ENCODE assay signal across 9 cellular contexts in genomic region chr7:952548-953441, GRCh38. TPM values are rescaled to one million over a fixed set of nuclear protein-coding genes. Genes with fewer than 3 reads are reported as not detected.
A peak's percentile ranks its signal among the peaks of the same experiment; 100 is the strongest.
DNase-seq lines count a peak whose midpoint lies in the region; ATAC-seq and TF ChIP-seq lines count a peak whose summit lies in the region.
"Had no signal": no experiment of that assay in that cellular context is flagged by ENCODE, and none has a peak within 500 bp of the region (broad histone marks: within the 10 kb centered on the region; RNA-seq: fewer than 3 reads in every experiment).

No MANE protein-coding gene starts in this region.

- H3K4me1 Mint-ChIP-seq in effector memory CD8-positive, alpha-beta T cell (ENCODE audit: low read depth in 2 of 2), result peaks cover 25 to 30% of the 10 kb centered on the region in 2 donors
- H3K4me1 Mint-ChIP-seq in natural killer cell treated with Interleukin-12 subunit alpha and Interleukin-12 subunit beta and Interleukin-15 and Interleukin-18, amount 100 ng/mL, for 72 hours (ENCODE audit: low read depth in 2 of 2), result peaks cover 4 to 37% of the 10 kb centered on the region in 2 donors

- no peaks in the 10 kb centered on the region for H3K9me3 Mint-ChIP-seq in effector memory CD8-positive, alpha-beta T cell
- no peaks in the 10 kb centered on the region for H3K9me3 Mint-ChIP-seq in natural killer cell treated with Interleukin-12 subunit alpha and Interleukin-12 subunit beta and Interleukin-15 and Interleukin-18, amount 100 ng/mL, for 72 hours

- H3K27ac ChIP-seq in HUES6 (ENCODE audit: low read depth, low read length), result no peak overlapping the region

- H3K9ac ChIP-seq in HUES6 (ENCODE audit: low read length), result no peak overlapping the region

- peaks cover 7% of the 10 kb centered on the region for H3K4me1 ChIP-seq in HUES6 (ENCODE audit: control insufficient read depth, insufficient read depth, low read length)

- ATAC-seq in effector memory CD8-positive, alpha-beta T cell (replicated peaks), result no peak
- ATAC-seq in natural killer cell treated with Interleukin-12 subunit alpha and Interleukin-12 subunit beta and Interleukin-15 and Interleukin-18, amount 100 ng/mL, for 72 hours, result no peak
- no peak for ATAC-seq in GM21367 (IDR thresholded peaks at IDR 0.05; ENCODE audit: unreplicated experiment)

- peak overlapping the region; percentile 62 to 65 for H3K4me3 Mint-ChIP-seq in effector memory CD8-positive, alpha-beta T cell
- H3K4me3 Mint-ChIP-seq in natural killer cell treated with Interleukin-12 subunit alpha and Interleukin-12 subunit beta and Interleukin-15 and Interleukin-18, amount 100 ng/mL, for 72 hours, result peak overlapping the region; percentile 48

- H3K9me3 ChIP-seq in HUES6 (ENCODE audit: control insufficient read depth, insufficient read depth, low read depth, low read length), result no peaks in the 10 kb centered on the region

- no peaks in the 10 kb centered on the region for H3K27me3 Mint-ChIP-seq in effector memory CD8-positive, alpha-beta T cell
- peaks cover 0 to 2% of the 10 kb centered on the region in 2 donors for H3K27me3 Mint-ChIP-seq in natural killer cell treated with Interleukin-12 subunit alpha and Interleukin-12 subunit beta and Interleukin-15 and Interleukin-18, amount 100 ng/mL, for 72 hours

- TF ChIP-seq CTCF in AG10803 (conservative IDR thresholded peaks at IDR 0.05; ENCODE audit: low read length), result no peak

- peak overlapping the region; percentile 5; the same call in 1 of the 2 replicates for H3K4me3 ChIP-seq in AG10803 (ENCODE audit: low read length)
- peak overlapping the region; percentile 67; the same call in 1 of the 2 replicates for H3K4me3 ChIP-seq in HUES6 (ENCODE audit: low read depth, low read length)

- H3K27ac Mint-ChIP-seq in effector memory CD8-positive, alpha-beta T cell, result peak overlapping the region in 1 of 2 donors; percentile 63
- peak overlapping the region in 1 of 2 donors; percentile 80 for H3K27ac Mint-ChIP-seq in natural killer cell treated with Interleukin-12 subunit alpha and Interleukin-12 subunit beta and Interleukin-15 and Interleukin-18, amount 100 ng/mL, for 72 hours

- H3K27me3 ChIP-seq in HUES6 (ENCODE audit: control insufficient read depth, insufficient read depth, low read length), result peaks cover 33% of the 10 kb centered on the region

- no peak for DNase-seq in AG10803 (ENCODE audit: low read depth)
- DNase-seq in effector memory CD8-positive, alpha-beta T cell, result no peak
- DNase-seq in natural killer cell treated with Interleukin-12 subunit alpha and Interleukin-12 subunit beta and Interleukin-15 and Interleukin-18, amount 100 ng/mL, for 72 hours (ENCODE audit: low spot score), result peak; percentile 60
- no peak for DNase-seq in activated CD8-positive, alpha-beta memory T cell treated with anti-CD3 and anti-CD28 coated beads for 24 hours
- no peak for DNase-seq in NOMO-1 treated with DMSO at 0.1 percent for 48 hours (lab: John Stamatoyannopoulos, UW; ENCODE audit: unreplicated experiment)
- DNase-seq in activated CD8-positive, alpha-beta memory T cell treated with anti-CD3 and anti-CD28 coated beads, Interleukin-2, amount 50 U/mL, for 4 hours, result no peak
- DNase-seq: Kasumi-1 had no signal

- no peaks in the 10 kb centered on the region for H3K36me3 ChIP-seq in HUES6 (ENCODE audit: control insufficient read depth, insufficient read depth, low read length)

- peaks cover 19% of the 10 kb centered on the region for H3K36me3 Mint-ChIP-seq in effector memory CD8-positive, alpha-beta T cell (ENCODE audit: insufficient read depth)
- no peaks in the 10 kb centered on the region for H3K36me3 Mint-ChIP-seq in natural killer cell treated with Interleukin-12 subunit alpha and Interleukin-12 subunit beta and Interleukin-15 and Interleukin-18, amount 100 ng/mL, for 72 hours

RNA-seq across cellular contexts. Expression of gene ADAP1, which starts 1.7 kb away (rescaled TPM):
- total RNA-seq in natural killer cell treated with Interleukin-12 subunit alpha and Interleukin-12 subunit beta and Interleukin-15 and Interleukin-18, amount 100 ng/mL, for 72 hours, result 100 to 1,000 TPM in 1 of 2 donors, 10 to 100 TPM in 1; 70.6 to 161 TPM

RNA-seq across cellular contexts. Expression of gene COX19, which starts 22.6 kb away (rescaled TPM):
- 10 to 100 TPM; 17.2 to 19.9 TPM for total RNA-seq in natural killer cell treated with Interleukin-12 subunit alpha and Interleukin-12 subunit beta and Interleukin-15 and Interleukin-18, amount 100 ng/mL, for 72 hours

RNA-seq across cellular contexts. Expression of gene CYP2W1, which starts 30.2 kb away (rescaled TPM):
- not detected for total RNA-seq in natural killer cell treated with Interleukin-12 subunit alpha and Interleukin-12 subunit beta and Interleukin-15 and Interleukin-18, amount 100 ng/mL, for 72 hours
